Comparison of ENCODE assay signal across 8 cellular contexts in the genomic region with DNA sequence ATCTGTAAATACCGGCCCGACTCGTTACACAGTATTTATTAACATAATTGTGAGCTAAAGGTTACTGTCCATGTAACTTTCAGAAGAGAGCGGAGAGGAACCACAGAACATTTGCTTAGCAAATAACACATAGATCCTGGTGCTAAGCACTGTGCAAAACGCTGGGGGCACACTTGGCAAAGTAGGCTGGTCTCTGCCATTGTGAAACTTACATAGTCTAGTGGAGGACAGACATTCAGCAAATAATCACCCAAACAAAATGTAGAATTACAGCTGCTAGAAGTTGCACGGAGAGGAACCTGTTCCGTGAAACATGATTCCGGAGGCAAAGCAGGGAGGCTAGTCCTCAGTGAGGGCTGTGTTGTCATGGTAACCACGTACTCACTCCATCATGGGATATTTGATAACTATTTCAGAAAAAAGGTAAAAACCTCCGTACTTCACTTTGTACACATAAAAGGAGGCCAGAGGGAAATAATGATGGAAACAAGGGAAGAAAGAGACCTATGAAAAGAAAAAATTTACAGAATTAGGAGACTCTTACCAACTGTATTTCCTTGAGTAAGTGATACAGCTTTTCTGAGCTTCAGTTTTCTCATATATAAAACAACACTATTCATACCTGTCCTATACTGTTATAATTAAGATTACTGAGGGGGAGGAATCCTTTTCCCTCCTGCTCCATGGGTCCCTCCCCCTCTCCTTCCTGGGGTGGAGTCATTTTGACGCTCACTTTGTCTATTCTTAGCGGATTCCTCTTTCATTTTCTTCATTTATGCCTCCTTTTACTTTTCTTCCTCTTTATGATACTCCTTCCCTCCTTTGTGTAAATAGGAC. TPM values are rescaled to one million over a fixed set of nuclear protein-coding genes. Genes with fewer than 3 reads are reported as not detected.
A peak's percentile ranks its signal among the peaks of the same experiment; 100 is the strongest.
DNase-seq lines count a peak whose midpoint lies in the region; ATAC-seq and FAIRE-seq lines count a peak whose summit lies in the region.

No MANE protein-coding gene starts in this region.

- H3K36me3 ChIP-seq in CD4-positive, alpha-beta memory T cell (ENCODE audit: insufficient read depth, low read length) = no peaks in the 10 kb centered on the region

- H3K27ac ChIP-seq in CD4-positive, alpha-beta memory T cell (ENCODE audit: low read depth, low read length) = peak overlapping the region; percentile 83

- no peaks in the 10 kb centered on the region for H3K27me3 ChIP-seq in CD4-positive, alpha-beta memory T cell (ENCODE audit: insufficient read depth, low read length)

- peak overlapping the region; percentile 90 to 97 (median 94) for H3K4me3 Mint-ChIP-seq in CD4-positive, alpha-beta memory T cell
- H3K4me3 Mint-ChIP-seq in activated naive CD8-positive, alpha-beta T cell treated with anti-CD3 and anti-CD28 coated beads for 36 hours = peak overlapping the region; percentile 84

- no peaks in the 10 kb centered on the region for H3K9me3 ChIP-seq in CD4-positive, alpha-beta memory T cell (ENCODE audit: control insufficient read depth in 1 of 2, low read length in 2 of 2)

- no peaks in the 10 kb centered on the region for H3K9me3 Mint-ChIP-seq in CD4-positive, alpha-beta memory T cell
- peaks cover 5% of the 10 kb centered on the region for H3K9me3 Mint-ChIP-seq in activated naive CD8-positive, alpha-beta T cell treated with anti-CD3 and anti-CD28 coated beads for 36 hours

- POLR2A ChIA-PET in CD4-positive, alpha-beta memory T cell (lab: Charles Lee; ENCODE audit: partially characterized antibody) = interaction anchor here (0.6 to 5.5 kb wide), 24 partner anchors 19 to 1812 kb away, joined by 3 to 103 read pairs (median 4); a partner anchor contains a TSS

- H3K4me1 Mint-ChIP-seq in CD4-positive, alpha-beta memory T cell = peaks cover 22 to 44% (median 34%) of the 10 kb centered on the region in 4 donors
- peaks cover 27% of the 10 kb centered on the region for H3K4me1 Mint-ChIP-seq in activated naive CD8-positive, alpha-beta T cell treated with anti-CD3 and anti-CD28 coated beads for 36 hours

- intact Hi-C loops in CD4-positive, alpha-beta memory T cell (cut with micrococcal nuclease) = loop anchor here (1.0 to 5.0 kb wide), 5 partner anchors 20 to 1430 kb away; a partner anchor contains a TSS
- intact Hi-C loops in left ventricle myocardium superior (cut with micrococcal nuclease) = no loop called here

- CTCF ChIA-PET in CD4-positive, alpha-beta memory T cell (lab: Charles Lee; ENCODE audit: partially characterized antibody) = interaction anchor here (0.6 to 11.4 kb wide), 25 partner anchors 12 to 952 kb away, joined by 3 to 249 read pairs (median 3); no protein-coding TSS in a partner anchor

- no peak for FAIRE-seq in HTR-8/SVneo (lab: Jason Lieb, UNC)

- DNase-seq in CD4-positive, alpha-beta memory T cell = peak in 1 of 5 donors; percentile 68
- DNase-seq in NCI-H748 (lab: John Stamatoyannopoulos, UW; ENCODE audit: unreplicated experiment) (peak; percentile 95), left ventricle myocardium superior (peak; percentile 34), putamen (ENCODE audit: low spot score) (peak; percentile 72), HTR-8/SVneo (ENCODE audit: insufficient read length, low spot score) (no peak)
- DNase-seq in activated naive CD8-positive, alpha-beta T cell treated with anti-CD3 and anti-CD28 coated beads for 36 hours = peak; percentile 40

- peaks cover 22% of the 10 kb centered on the region for H3K4me1 ChIP-seq in CD4-positive, alpha-beta memory T cell (ENCODE audit: insufficient read depth, low read length)

- peaks cover 0 to 7% of the 10 kb centered on the region in 2 donors for H3K36me3 Mint-ChIP-seq in CD4-positive, alpha-beta memory T cell
- peaks cover 5% of the 10 kb centered on the region for H3K36me3 Mint-ChIP-seq in activated naive CD8-positive, alpha-beta T cell treated with anti-CD3 and anti-CD28 coated beads for 36 hours

- no peaks in the 10 kb centered on the region for H3K27me3 Mint-ChIP-seq in CD4-positive, alpha-beta memory T cell
- H3K27me3 Mint-ChIP-seq in activated naive CD8-positive, alpha-beta T cell treated with anti-CD3 and anti-CD28 coated beads for 36 hours = no peaks in the 10 kb centered on the region

- H3K4me3 ChIP-seq in CD4-positive, alpha-beta memory T cell (ENCODE audit: low read length in 2 of 2) = peak overlapping the region in 1 of 2 donors; percentile 83

- ATAC-seq in GM19043 (IDR thresholded peaks at IDR 0.05; ENCODE audit: low read depth, unreplicated experiment) (peak; percentile 56), HG03280 (IDR thresholded peaks at IDR 0.05; ENCODE audit: unreplicated experiment) (peak; percentile 51), left ventricle myocardium superior (peak; percentile 44)

- peak overlapping the region; percentile 91 to 99 (median 98) for H3K27ac Mint-ChIP-seq in CD4-positive, alpha-beta memory T cell
- peak overlapping the region; percentile 93 for H3K27ac Mint-ChIP-seq in activated naive CD8-positive, alpha-beta T cell treated with anti-CD3 and anti-CD28 coated beads for 36 hours

RNA-seq across cellular contexts. Expression of a gene that starts 0.8 kb away (rescaled TPM):
- total RNA-seq in CD4-positive, alpha-beta memory T cell = 1 to 10 TPM; 9.0 to 9.4 TPM
- 1 to 10 TPM; 2.2 to 4.1 TPM for polyA plus RNA-seq in CD4-positive, alpha-beta memory T cell
- total RNA-seq in activated naive CD8-positive, alpha-beta T cell treated with anti-CD3 and anti-CD28 coated beads for 36 hours = 1 to 10 TPM; 6.7 to 6.9 TPM
- 2.1 TPM for total RNA-seq in left ventricle myocardium superior
